ENCODE assay signal across 8 cellular contexts in genomic region chr10:47743611-47744560, GRCh38. TPM values are rescaled to one million over a fixed set of nuclear protein-coding genes. Genes with fewer than 3 reads are reported as not detected.
DNase-seq lines count a peak whose midpoint lies in the region; ATAC-seq and TF ChIP-seq lines count a peak whose summit lies in the region.
"Not testable (repeated sequence)": the region's sequence is repeated elsewhere in the genome, so short reads cannot be mapped to it uniquely, and the experiment has no call there.

No MANE protein-coding gene starts in this region.

- not testable (repeated sequence) for H3K79me2 ChIP-seq in neural progenitor cell (ENCODE audit: low read depth)

- not testable (repeated sequence) for H3K27me3 Mint-ChIP-seq in MCF 10A (ENCODE audit: insufficient read depth, unreplicated experiment); neural progenitor cell (ENCODE audit: insufficient read depth, low read depth)

- H3K9me3 ChIP-seq in left ventricle myocardium inferior (replicated peaks); neural progenitor cell (ENCODE audit: low read depth); thymus (ENCODE audit: control insufficient read depth): not testable (repeated sequence)

- not testable (repeated sequence) for H3K27ac ChIP-seq in left ventricle myocardium inferior (replicated peaks); neural progenitor cell; thymus (ENCODE audit: low read depth)

- not testable (repeated sequence) for H3F3A ChIP-seq in neural progenitor cell (ENCODE audit: low read depth)

- H3K9ac ChIP-seq in neural progenitor cell: not testable (repeated sequence)

- H3K27me3 ChIP-seq in left ventricle myocardium inferior (ENCODE audit: low read depth); neural progenitor cell; thymus (ENCODE audit: control insufficient read depth, insufficient read depth): not testable (repeated sequence)

- WGBS in thymus: 4% methylated on average over 27 of the region's 48 CpGs

- TF ChIP-seq CTCF in MCF 10A (IDR thresholded peaks at IDR 0.05; ENCODE audit: unreplicated experiment); left ventricle myocardium inferior (IDR thresholded peaks at IDR 0.05; ENCODE audit: borderline replicate concordance); neural progenitor cell (IDR thresholded peaks at IDR 0.05): not testable (repeated sequence)

- H3K36me3 ChIP-seq in left ventricle myocardium inferior; neural progenitor cell; thymus (ENCODE audit: control insufficient read depth, insufficient read depth): not testable (repeated sequence)

- DNase-seq in ELR (ENCODE audit: low read depth) (peak; percentile 8), MCF 10A (ENCODE audit: unreplicated experiment) (peak; percentile 0), neural progenitor cell (ENCODE audit: low spot score) (peak; percentile 14)
- peak; percentile 3 to 20 for DNase-seq in activated CD4-positive, alpha-beta T cell treated with anti-CD3 and anti-CD28 coated beads for 4 hours
- not testable (repeated sequence) for DNase-seq in left ventricle myocardium inferior

- H3K4me2 ChIP-seq in neural progenitor cell: peak overlapping the region; percentile 68

- not testable (repeated sequence) for H4K20me1 ChIP-seq in neural progenitor cell (ENCODE audit: low read depth)

- H3K4me3 Mint-ChIP-seq in MCF 10A (ENCODE audit: unreplicated experiment) (peak overlapping the region; percentile 70), neural progenitor cell (peak overlapping the region; percentile 81)

- CTCF ChIA-PET in MCF 10A (lab: Yijun Ruan, JAX): not testable (repeated sequence)

- H3K36me3 Mint-ChIP-seq in MCF 10A (ENCODE audit: insufficient read depth, unreplicated experiment); neural progenitor cell: not testable (repeated sequence)

- peak overlapping the region; percentile 76 for H2AFZ ChIP-seq in neural progenitor cell (replicated peaks)

- BruUV-seq in MCF 10A (replicated peaks; lab: Mats Ljungman, UMichigan): not testable (repeated sequence)

- not testable (repeated sequence) for H3K9me3 Mint-ChIP-seq in MCF 10A (ENCODE audit: unreplicated experiment); neural progenitor cell

- POLR2A ChIA-PET in MCF 10A (lab: Yijun Ruan, JAX): not testable (repeated sequence)

- intact Hi-C loops in MCF 10A (cut with micrococcal nuclease); left ventricle myocardium inferior (cut with micrococcal nuclease): not testable (repeated sequence)

- H3K4me1 ChIP-seq in left ventricle myocardium inferior; neural progenitor cell; thymus (ENCODE audit: control insufficient read depth, insufficient read depth, low read length): not testable (repeated sequence)

- H3K27ac Mint-ChIP-seq in MCF 10A (ENCODE audit: low read depth, unreplicated experiment); neural progenitor cell: not testable (repeated sequence)

- peak overlapping the region; percentile 51 for H3K4me3 ChIP-seq in left ventricle myocardium inferior
- H3K4me3 ChIP-seq in neural progenitor cell: peak overlapping the region; percentile 60
- H3K4me3 ChIP-seq in thymus (ENCODE audit: low read length): peak overlapping the region; percentile 27

- H3K4me1 Mint-ChIP-seq in MCF 10A (ENCODE audit: insufficient read depth, unreplicated experiment); neural progenitor cell: not testable (repeated sequence)

- ATAC-seq in GM21825 (IDR thresholded peaks at IDR 0.05; ENCODE audit: unreplicated experiment): peak; percentile 85
- peak; percentile 74 for ATAC-seq in HG03457 (IDR thresholded peaks at IDR 0.05; ENCODE audit: unreplicated experiment)

RNA-seq across cellular contexts. Expression of gene SYT15B, which starts 19.5 kb away (rescaled TPM):
- total RNA-seq in MCF 10A (2022): 0.07 TPM in 1 of 2 replicates, not detected in the other
- 0.93 TPM for total RNA-seq in left ventricle myocardium inferior
- total RNA-seq in neural progenitor cell (ENCODE audit: low replicate concordance): not detected in 2 replicates
- polyA plus RNA-seq in thymus: 0.55 TPM
